Comparison of ENCODE assay signal across 13 cellular contexts in the genomic region with DNA sequence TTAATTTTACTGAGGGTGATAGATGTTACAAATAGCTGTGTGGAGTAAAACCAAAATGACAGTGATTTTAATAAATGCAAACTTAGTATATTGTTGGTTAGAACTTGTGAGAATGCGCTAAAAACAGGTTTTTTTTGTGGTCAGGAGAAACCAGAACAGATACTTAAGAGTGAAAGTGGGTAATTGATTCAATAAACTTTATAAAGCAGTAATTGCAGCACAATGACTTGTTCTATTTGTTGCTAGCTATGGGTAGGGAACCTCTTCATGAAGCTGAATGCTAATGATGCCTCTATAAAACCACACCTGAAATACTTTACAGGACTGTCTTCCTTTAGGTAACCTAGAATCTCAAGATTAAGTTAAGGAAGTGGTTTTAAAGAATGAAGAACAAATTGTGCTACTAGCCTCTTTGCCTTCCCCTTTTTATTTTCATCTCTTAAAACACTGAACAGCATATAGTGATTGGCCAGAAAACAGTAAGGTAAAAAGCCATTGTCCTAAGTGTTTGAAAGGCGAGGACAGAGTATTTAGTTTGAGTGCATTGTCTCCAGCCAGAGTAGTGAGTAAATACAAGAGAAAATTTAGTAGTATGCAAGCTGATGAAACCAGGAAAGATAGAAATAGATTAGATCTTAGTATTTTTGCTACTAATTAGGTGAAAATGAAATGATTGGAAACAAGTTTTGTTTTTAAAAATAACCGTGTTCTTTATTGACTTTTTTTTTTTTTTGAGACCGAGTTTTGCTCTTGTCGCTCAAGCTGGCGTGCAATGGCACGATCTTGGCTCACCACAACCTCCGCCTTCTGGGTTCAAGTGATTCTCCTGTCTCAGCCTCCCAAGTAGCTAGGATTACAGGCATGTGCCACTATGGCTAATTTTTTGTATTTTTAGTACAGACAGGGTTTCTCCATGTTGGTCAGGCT. TPM values are rescaled to one million over a fixed set of nuclear protein-coding genes. Genes with fewer than 3 reads are reported as not detected.
DNase-seq lines count a peak whose midpoint lies in the region; ATAC-seq, FAIRE-seq and TF ChIP-seq lines count a peak whose summit lies in the region.
"Had no signal": no experiment of that assay in that cellular context is flagged by ENCODE, and none has a peak within 500 bp of the region (broad histone marks: within the 10 kb centered on the region; RNA-seq: fewer than 3 reads in every experiment).

No MANE protein-coding gene starts in this region.

- SMC1A ChIA-PET in GM12878 (lab: Charles Lee; ENCODE audit: uncharacterized antibody, unreplicated experiment): interaction anchor here (0.7 to 1.7 kb wide), 7 partner anchors 8 to 1133 kb away, joined by 3 to 7 read pairs (median 4); no protein-coding TSS in a partner anchor

- FAIRE-seq in GM12878 (lab: Jason Lieb, UNC): no peak

- H3K27me3 ChIP-seq in GM12878 (replicated peaks in 1 of 2; ENCODE audit: control insufficient read depth in 2 of 2, insufficient read depth in 2 of 2, low read length in 1 of 2): no peaks in the 10 kb centered on the region
- H3K27me3 ChIP-seq: tibial nerve had no signal

- peaks cover 46% of the 10 kb centered on the region for H3K36me3 Mint-ChIP-seq in activated CD4-positive, alpha-beta T cell treated with anti-CD3 and anti-CD28 coated beads, Interleukin-2, amount 10 ng/mL, durations not matched to agents 24 days and 14 days (ENCODE audit: low read depth)
- H3K36me3 Mint-ChIP-seq in stimulated activated naive B cell treated with anti-CD40 and anti-IgM and Interleukin-4, amounts not matched to agents 10 μg/mL and 1 μg/mL and 100 μg/mL, for 72 hours: peaks cover 19 to 29% of the 10 kb centered on the region in 2 donors

- H2AFZ ChIP-seq in GM12878 (ENCODE audit: control insufficient read depth, low read depth, low read length): no peak overlapping the region

- WGBS in GM12878 (ENCODE audit: insufficient coverage, insufficient replicate concordance, low lambda C conversion rate, missing lambda C conversion rate): 58% methylated on average over 8 of the region's 8 CpGs

- peaks cover 61% of the 10 kb centered on the region for H3K79me2 ChIP-seq in GM12878 (ENCODE audit: control insufficient read depth, insufficient read depth, low read length)

- H3K4me1 ChIP-seq in GM12878 (ENCODE audit: control insufficient read depth, insufficient read depth, low read length): peaks cover 18% of the 10 kb centered on the region

- H3K27ac ChIP-seq in GM12878 (ENCODE audit: control insufficient read depth, insufficient read depth): no peak overlapping the region; the same call in 1 of the 2 replicates
- H3K27ac ChIP-seq: VCaP had no signal

- TF ChIP-seq RAD21 in GM12878 (IDR thresholded peaks at IDR 0.05; ENCODE audit: insufficient read depth, low read depth, low read length): no peak

- no peaks in the 10 kb centered on the region for H3K9me3 Mint-ChIP-seq in activated CD4-positive, alpha-beta T cell treated with anti-CD3 and anti-CD28 coated beads, Interleukin-2, amount 10 ng/mL, durations not matched to agents 24 days and 14 days
- no peaks in the 10 kb centered on the region for H3K9me3 Mint-ChIP-seq in stimulated activated naive B cell treated with anti-CD40 and anti-IgM and Interleukin-4, amounts not matched to agents 10 μg/mL and 1 μg/mL and 100 μg/mL, for 72 hours
- H3K9me3 Mint-ChIP-seq: brain had no signal

- CTCF ChIA-PET in GM12878 (lab: Yijun Ruan, JAX): interaction anchor here (1.0 to 2.1 kb wide), 3 partner anchors 15 to 52 kb away, joined by 4 to 11 read pairs (median 6); a partner anchor contains a TSS

- in situ Hi-C loops in GM12878 (cut with MboI): no loop called here

- H3K9me3 ChIP-seq in GM12878 (replicated peaks; ENCODE audit: control insufficient read depth, insufficient read depth, low read length): no peaks in the 10 kb centered on the region
- H3K9me3 ChIP-seq: tibial nerve had no signal

- no peak for TF ChIP-seq CTCF in GM12878 (IDR thresholded peaks at IDR 0.05 in 2 of 3, conservative IDR thresholded peaks at IDR 0.05 in 1 of 3; ENCODE audit: control insufficient read depth in 2 of 3, extremely low read depth in 1 of 3, insufficient read depth in 1 of 3, low read depth in 3 of 3, low read length in 3 of 3)

- H3K4me2 ChIP-seq in GM12878 (ENCODE audit: control insufficient read depth, insufficient read depth): peak overlapping the region; percentile 46; the same call in 1 of the 2 replicates

- DNase-seq in activated CD4-positive, alpha-beta T cell treated with anti-CD3 and anti-CD28 coated beads, Interleukin-2, amount 10 ng/mL, durations not matched to agents 24 days and 14 days: no peak
- DNase-seq in activated CD4-positive, alpha-beta T cell treated with anti-CD3 and anti-CD28 coated beads, Interleukin-2, amount 50 U/mL, for 48 hours: no peak
- DNase-seq in NCI-H774 (lab: John Stamatoyannopoulos, UW): peak; percentile 29
- DNase-seq in GM12878 (ENCODE audit: low read depth, low spot score): peak; percentile 61
- no peak for DNase-seq in stimulated activated naive B cell treated with anti-CD40 and anti-IgM and Interleukin-4, amounts not matched to agents 10 μg/mL and 1 μg/mL and 100 μg/mL, for 72 hours
- no peak for DNase-seq in stimulated activated CD4-positive, alpha-beta T cell treated with anti-CD3 and anti-CD28 coated beads, Interleukin-15, amount 100 ng/mL, for 24 hours
- DNase-seq: NCI-H187 had no signal

- peaks cover 44% of the 10 kb centered on the region for H3K4me1 Mint-ChIP-seq in activated CD4-positive, alpha-beta T cell treated with anti-CD3 and anti-CD28 coated beads, Interleukin-2, amount 10 ng/mL, durations not matched to agents 24 days and 14 days
- peaks cover 22 to 45% of the 10 kb centered on the region in 2 donors for H3K4me1 Mint-ChIP-seq in stimulated activated naive B cell treated with anti-CD40 and anti-IgM and Interleukin-4, amounts not matched to agents 10 μg/mL and 1 μg/mL and 100 μg/mL, for 72 hours

- no peaks in the 10 kb centered on the region; the same call in 1 of the 2 replicates for H4K20me1 ChIP-seq in GM12878 (ENCODE audit: control insufficient read depth, insufficient read depth)

- H3K27me3 Mint-ChIP-seq in activated CD4-positive, alpha-beta T cell treated with anti-CD3 and anti-CD28 coated beads, Interleukin-2, amount 10 ng/mL, durations not matched to agents 24 days and 14 days: no peaks in the 10 kb centered on the region
- H3K27me3 Mint-ChIP-seq in stimulated activated naive B cell treated with anti-CD40 and anti-IgM and Interleukin-4, amounts not matched to agents 10 μg/mL and 1 μg/mL and 100 μg/mL, for 72 hours: no peaks in the 10 kb centered on the region
- H3K27me3 Mint-ChIP-seq: brain had no signal

- H3K27ac Mint-ChIP-seq in activated CD4-positive, alpha-beta T cell treated with anti-CD3 and anti-CD28 coated beads, Interleukin-2, amount 10 ng/mL, durations not matched to agents 24 days and 14 days: peak overlapping the region; percentile 45
- peak overlapping the region; percentile 88 for H3K27ac Mint-ChIP-seq in stimulated activated naive B cell treated with anti-CD40 and anti-IgM and Interleukin-4, amounts not matched to agents 10 μg/mL and 1 μg/mL and 100 μg/mL, for 72 hours

- RAD21 ChIA-PET in GM12878 (lab: Charles Lee; ENCODE audit: unreplicated experiment): interaction anchor here (0.9 kb wide), 1 partner anchor 50 kb away, joined by 5 read pairs; a partner anchor contains a TSS

- peak overlapping the region; percentile 46 for H3K4me3 Mint-ChIP-seq in activated CD4-positive, alpha-beta T cell treated with anti-CD3 and anti-CD28 coated beads, Interleukin-2, amount 10 ng/mL, durations not matched to agents 24 days and 14 days
- peak overlapping the region; percentile 47 to 57 for H3K4me3 Mint-ChIP-seq in stimulated activated naive B cell treated with anti-CD40 and anti-IgM and Interleukin-4, amounts not matched to agents 10 μg/mL and 1 μg/mL and 100 μg/mL, for 72 hours

- intact Hi-C loops in activated CD4-positive, alpha-beta T cell treated with anti-CD3 and anti-CD28 coated beads, Interleukin-2, amount 10 ng/mL, durations not matched to agents 24 days and 14 days (cut with micrococcal nuclease): no loop called here
- intact Hi-C loops in GM12878 (cut with micrococcal nuclease; ENCODE audit: unreplicated experiment): no loop called here

- TF ChIP-seq POLR2A in GM12878 (IDR thresholded peaks at IDR 0.05; ENCODE audit: low read depth, low read length): no peak

- TSS peak; percentile 7 for BruUV-seq in GM12878 (replicated peaks; lab: Mats Ljungman, UMichigan)

- peak; percentile 73 for ATAC-seq in GM12878
- peak; percentile 61 to 76 for ATAC-seq in stimulated activated naive B cell treated with anti-CD40 and anti-IgM and Interleukin-4, amounts not matched to agents 10 μg/mL and 1 μg/mL and 100 μg/mL, for 72 hours (replicated peaks)
- ATAC-seq in GM21825 (IDR thresholded peaks at IDR 0.05; ENCODE audit: unreplicated experiment): no peak
- no peak for ATAC-seq in HG02623 (IDR thresholded peaks at IDR 0.05; ENCODE audit: unreplicated experiment)

- no peak overlapping the region for H3K9ac ChIP-seq in GM12878 (ENCODE audit: control insufficient read depth, insufficient read depth, low read length)

- POLR2A ChIA-PET in GM12878 (lab: Charles Lee): interaction anchor here (0.7 to 1.1 kb wide), 3 partner anchors 13 to 895 kb away, joined by 3 to 7 read pairs (median 4); no protein-coding TSS in a partner anchor

- TF ChIP-seq EP300 in GM12878 (IDR thresholded peaks at IDR 0.05; ENCODE audit: borderline replicate concordance in 1 of 2, control insufficient read depth in 1 of 2, low read depth in 2 of 2, low read length in 2 of 2): no peak

- peak overlapping the region; percentile 4; the same call in 1 of the 2 replicates for H3K4me3 ChIP-seq in GM12878
- H3K4me3 ChIP-seq: lung, tibial nerve had no signal

- peaks cover 0 to 7% of the 10 kb centered on the region in 2 experiments; a peak in 2 of 4 replicates for H3K36me3 ChIP-seq in GM12878 (ENCODE audit: control insufficient read depth in 2 of 2, insufficient read depth in 2 of 2, low read length in 1 of 2)

RNA-seq across cellular contexts. Expression of a gene that starts 6.0 kb away (rescaled TPM):
- total RNA-seq in activated CD4-positive, alpha-beta T cell treated with anti-CD3 and anti-CD28 coated beads, Interleukin-2, amount 10 ng/mL, durations not matched to agents 24 days and 14 days: 70.2 and 75.3 TPM in 2 replicates
- total RNA-seq in GM12878 (2013; cell fraction: nucleolus; rRNA removed): 121 and 134 TPM in 2 replicates
- total RNA-seq in GM12878 (2014; rRNA removed) (46.7 and 54.2 TPM in 2 replicates), GM12878 (2014; rRNA removed; fragmentation: Illumina TruSeq; extraction: Trizol) (61.5 and 62.2 TPM in 2 replicates), GM12878 (2021) (49.9 and 54.4 TPM in 2 replicates)
- polyA plus RNA-seq in GM12878 (2011; ENCODE audit: low read depth): 33.7 TPM
- polyA plus RNA-seq in GM12878 (2011; rRNA removed) (75.2 and 82.0 TPM in 2 replicates), GM12878 (2014; fragmentation: Illumina TruSeq; extraction: Trizol) (72.3 and 85.6 TPM in 2 replicates), GM12878 (2014; fragmentation: Nextera tagmentation; extraction: Ambion mirVana) (10 to 100 TPM; 36.3 to 36.4 TPM), GM12878 (2014; rRNA removed) (51.3 and 53.3 TPM in 2 replicates), GM12878 (2016; fragmentation: Nextera tagmentation; extraction: Ambion mirVana) (10 to 100 TPM; 40.2 to 41.3 TPM)
- polyA plus RNA-seq in GM12878 (2011; cell fraction: cytosol; rRNA removed): 58.5 and 61.0 TPM in 2 replicates
- 94.2 and 94.6 TPM in 2 replicates for polyA plus RNA-seq in GM12878 (2011; cell fraction: nucleus; rRNA removed)
- polyA plus RNA-seq in GM12878 (2012): 38.7 and 52.0 TPM in 2 replicates
- 76.2 and 103 TPM in 2 replicates for polyA minus RNA-seq in GM12878 (2011; rRNA and poly(A)+ RNA removed)
- 12.8 and 20.0 TPM in 2 replicates for polyA minus RNA-seq in GM12878 (2011; cell fraction: cytosol; rRNA and poly(A)+ RNA removed)
- polyA minus RNA-seq in GM12878 (2011; cell fraction: nucleus; rRNA and poly(A)+ RNA removed): 30.2 and 49.7 TPM in 2 replicates

RNA-seq across cellular contexts. Expression of a gene that starts 16.0 kb away (rescaled TPM):
- total RNA-seq in activated CD4-positive, alpha-beta T cell treated with anti-CD3 and anti-CD28 coated beads, Interleukin-2, amount 10 ng/mL, durations not matched to agents 24 days and 14 days: 30.4 and 30.5 TPM in 2 replicates
- 7.9 and 10.7 TPM in 2 replicates for total RNA-seq in GM12878 (2013; cell fraction: nucleolus; rRNA removed)
- 11.4 and 11.8 TPM in 2 replicates for total RNA-seq in GM12878 (2014; rRNA removed)
- total RNA-seq in GM12878 (2014; rRNA removed; fragmentation: Illumina TruSeq; extraction: Trizol): 11.1 and 12.3 TPM in 2 replicates
- 12.9 and 15.3 TPM in 2 replicates for total RNA-seq in GM12878 (2021)
- 9.9 TPM for polyA plus RNA-seq in GM12878 (2011; ENCODE audit: low read depth)
- 13.6 and 15.1 TPM in 2 replicates for polyA plus RNA-seq in GM12878 (2011; rRNA removed)
- 7.4 and 7.6 TPM in 2 replicates for polyA plus RNA-seq in GM12878 (2011; cell fraction: cytosol; rRNA removed)
- 3.3 and 4.4 TPM in 2 replicates for polyA plus RNA-seq in GM12878 (2011; cell fraction: nucleus; rRNA removed)
- 6.6 and 9.8 TPM in 2 replicates for polyA plus RNA-seq in GM12878 (2012)
- polyA plus RNA-seq in GM12878 (2014; fragmentation: Illumina TruSeq; extraction: Trizol): 21.5 and 26.1 TPM in 2 replicates
- polyA plus RNA-seq in GM12878 (2014; fragmentation: Nextera tagmentation; extraction: Ambion mirVana): 1 to 10 TPM; 6.0 to 9.5 TPM
- polyA plus RNA-seq in GM12878 (2014; rRNA removed): 13.7 and 13.9 TPM in 2 replicates
- polyA plus RNA-seq in GM12878 (2016; fragmentation: Nextera tagmentation; extraction: Ambion mirVana): 10 to 100 TPM; 24.4 to 31.5 TPM
- polyA minus RNA-seq in GM12878 (2011; rRNA and poly(A)+ RNA removed): 2.8 and 3.5 TPM in 2 replicates
- 2.1 and 3.1 TPM in 2 replicates for polyA minus RNA-seq in GM12878 (2011; cell fraction: cytosol; rRNA and poly(A)+ RNA removed)
- polyA minus RNA-seq in GM12878 (2011; cell fraction: nucleus; rRNA and poly(A)+ RNA removed): 3.7 and 5.7 TPM in 2 replicates

RNA-seq across cellular contexts. Expression of a gene that starts 16.1 kb away (rescaled TPM):
- 167 and 172 TPM in 2 replicates for total RNA-seq in activated CD4-positive, alpha-beta T cell treated with anti-CD3 and anti-CD28 coated beads, Interleukin-2, amount 10 ng/mL, durations not matched to agents 24 days and 14 days
- total RNA-seq in GM12878 (2013; cell fraction: nucleolus; rRNA removed): 272 and 301 TPM in 2 replicates
- total RNA-seq in GM12878 (2014; rRNA removed): 94.1 and 99.9 TPM in 2 replicates
- total RNA-seq in GM12878 (2014; rRNA removed; fragmentation: Illumina TruSeq; extraction: Trizol): 62.5 and 63.8 TPM in 2 replicates
- total RNA-seq in GM12878 (2021): 72.1 and 94.0 TPM in 2 replicates
- polyA plus RNA-seq in GM12878 (2011; ENCODE audit: low read depth): 31.7 TPM
- 39.7 and 71.7 TPM in 2 replicates for polyA plus RNA-seq in GM12878 (2011; rRNA removed)
- polyA plus RNA-seq in GM12878 (2011; cell fraction: cytosol; rRNA removed): 70.5 and 91.2 TPM in 2 replicates
- 584 and 632 TPM in 2 replicates for polyA plus RNA-seq in GM12878 (2011; cell fraction: nucleus; rRNA removed)
- polyA plus RNA-seq in GM12878 (2012): 30.5 and 32.5 TPM in 2 replicates
- polyA plus RNA-seq in GM12878 (2014; fragmentation: Illumina TruSeq; extraction: Trizol): 59.1 and 76.8 TPM in 2 replicates
- polyA plus RNA-seq in GM12878 (2014; fragmentation: Nextera tagmentation; extraction: Ambion mirVana): 10 to 100 TPM; 11.4 to 12.2 TPM
- 103 and 109 TPM in 2 replicates for polyA plus RNA-seq in GM12878 (2014; rRNA removed)
- 10 to 100 TPM; 39.9 to 45.4 TPM for polyA plus RNA-seq in GM12878 (2016; fragmentation: Nextera tagmentation; extraction: Ambion mirVana)
- 103 and 116 TPM in 2 replicates for polyA minus RNA-seq in GM12878 (2011; rRNA and poly(A)+ RNA removed)
- 27.9 and 44.6 TPM in 2 replicates for polyA minus RNA-seq in GM12878 (2011; cell fraction: cytosol; rRNA and poly(A)+ RNA removed)
- 149 and 242 TPM in 2 replicates for polyA minus RNA-seq in GM12878 (2011; cell fraction: nucleus; rRNA and poly(A)+ RNA removed)

RNA-seq across cellular contexts. Expression of a gene that starts 40.9 kb away (rescaled TPM):
- 17.9 and 18.0 TPM in 2 replicates for total RNA-seq in activated CD4-positive, alpha-beta T cell treated with anti-CD3 and anti-CD28 coated beads, Interleukin-2, amount 10 ng/mL, durations not matched to agents 24 days and 14 days
- total RNA-seq in GM12878 (2013; cell fraction: nucleolus; rRNA removed): 13.4 and 16.1 TPM in 2 replicates
- total RNA-seq in GM12878 (2014; rRNA removed) (13.2 and 13.3 TPM in 2 replicates), GM12878 (2014; rRNA removed; fragmentation: Illumina TruSeq; extraction: Trizol) (9.0 and 9.4 TPM in 2 replicates), GM12878 (2021) (12.0 and 13.1 TPM in 2 replicates)
- 6.0 TPM for polyA plus RNA-seq in GM12878 (2011; ENCODE audit: low read depth)
- polyA plus RNA-seq in GM12878 (2011; rRNA removed) (13.3 and 23.0 TPM in 2 replicates), GM12878 (2014; fragmentation: Illumina TruSeq; extraction: Trizol) (18.0 and 20.2 TPM in 2 replicates), GM12878 (2014; fragmentation: Nextera tagmentation; extraction: Ambion mirVana) (1 to 10 TPM; 3.4 to 5.8 TPM), GM12878 (2014; rRNA removed) (18.3 and 23.0 TPM in 2 replicates), GM12878 (2016; fragmentation: Nextera tagmentation; extraction: Ambion mirVana) (10 to 100 TPM; 15.9 to 19.5 TPM)
- 32.0 and 35.9 TPM in 2 replicates for polyA plus RNA-seq in GM12878 (2011; cell fraction: cytosol; rRNA removed)
- polyA plus RNA-seq in GM12878 (2011; cell fraction: nucleus; rRNA removed): 37.7 and 38.6 TPM in 2 replicates
- polyA plus RNA-seq in GM12878 (2012): 6.8 and 7.1 TPM in 2 replicates
- 23.6 and 27.9 TPM in 2 replicates for polyA minus RNA-seq in GM12878 (2011; rRNA and poly(A)+ RNA removed)
- 5.9 and 10.3 TPM in 2 replicates for polyA minus RNA-seq in GM12878 (2011; cell fraction: cytosol; rRNA and poly(A)+ RNA removed)
- 5.0 and 8.2 TPM in 2 replicates for polyA minus RNA-seq in GM12878 (2011; cell fraction: nucleus; rRNA and poly(A)+ RNA removed)

RNA-seq across cellular contexts. Expression of a gene that starts 50.6 kb away (rescaled TPM):
- 25.1 and 26.8 TPM in 2 replicates for total RNA-seq in activated CD4-positive, alpha-beta T cell treated with anti-CD3 and anti-CD28 coated beads, Interleukin-2, amount 10 ng/mL, durations not matched to agents 24 days and 14 days
- total RNA-seq in GM12878 (2013; cell fraction: nucleolus; rRNA removed): 24.3 and 26.3 TPM in 2 replicates
- total RNA-seq in GM12878 (2014; rRNA removed): 11.8 and 15.0 TPM in 2 replicates
- 8.8 and 8.9 TPM in 2 replicates for total RNA-seq in GM12878 (2014; rRNA removed; fragmentation: Illumina TruSeq; extraction: Trizol)
- 15.8 and 15.9 TPM in 2 replicates for total RNA-seq in GM12878 (2021)
- 2.1 TPM for polyA plus RNA-seq in GM12878 (2011; ENCODE audit: low read depth)
- polyA plus RNA-seq in GM12878 (2011; rRNA removed): 6.9 and 11.4 TPM in 2 replicates
- polyA plus RNA-seq in GM12878 (2011; cell fraction: cytosol; rRNA removed): 15.4 and 19.3 TPM in 2 replicates
- 13.9 and 20.2 TPM in 2 replicates for polyA plus RNA-seq in GM12878 (2011; cell fraction: nucleus; rRNA removed)
- polyA plus RNA-seq in GM12878 (2012): 5.8 and 7.7 TPM in 2 replicates
- polyA plus RNA-seq in GM12878 (2014; fragmentation: Illumina TruSeq; extraction: Trizol): 3.3 and 11.3 TPM in 2 replicates
- polyA plus RNA-seq in GM12878 (2014; fragmentation: Nextera tagmentation; extraction: Ambion mirVana): 1 to 10 TPM in 1 of 2 experiments, under 1 TPM in 1; 0.23 to 1.7 TPM
- 16.9 and 17.4 TPM in 2 replicates for polyA plus RNA-seq in GM12878 (2014; rRNA removed)
- polyA plus RNA-seq in GM12878 (2016; fragmentation: Nextera tagmentation; extraction: Ambion mirVana): 10 to 100 TPM; 15.8 to 16.7 TPM
- 3.2 and 8.6 TPM in 2 replicates for polyA minus RNA-seq in GM12878 (2011; rRNA and poly(A)+ RNA removed)
- 7.1 and 7.2 TPM in 2 replicates for polyA minus RNA-seq in GM12878 (2011; cell fraction: cytosol; rRNA and poly(A)+ RNA removed)
- 8.0 and 15.0 TPM in 2 replicates for polyA minus RNA-seq in GM12878 (2011; cell fraction: nucleus; rRNA and poly(A)+ RNA removed)

Comparison
In these comparisons a context has a peak if more than half of its experiments do, and no peak if none do; other contexts are left out.
1. DNase-seq: peak in NCI-H774 (single experiment) and GM12878 (single experiment); none in activated CD4-positive, alpha-beta T cell treated with anti-CD3 and anti-CD28 coated beads, Interleukin-2, amount 10 ng/mL, durations not matched to agents 24 days and 14 days (single experiment), activated CD4-positive, alpha-beta T cell treated with anti-CD3 and anti-CD28 coated beads, Interleukin-2, amount 50 U/mL, for 48 hours (0 of 2), stimulated activated naive B cell treated with anti-CD40 and anti-IgM and Interleukin-4, amounts not matched to agents 10 μg/mL and 1 μg/mL and 100 μg/mL, for 72 hours (single experiment) and stimulated activated CD4-positive, alpha-beta T cell treated with anti-CD3 and anti-CD28 coated beads, Interleukin-15, amount 100 ng/mL, for 24 hours (single experiment).
2. ATAC-seq: peak in GM12878 (single experiment) and stimulated activated naive B cell treated with anti-CD40 and anti-IgM and Interleukin-4, amounts not matched to agents 10 μg/mL and 1 μg/mL and 100 μg/mL, for 72 hours (2 of 2); none in GM21825 (single experiment) and HG02623 (single experiment).